1 cellular context compared by ENCODE assay signal in genomic region chr3:50260027-50260941, GRCh38.
TF ChIP-seq lines count a peak whose summit lies in the region.

No MANE protein-coding gene starts in this region.

TF ChIP-seq in HepG2, 621 proteins besides CTCF, POLR2A, EP300 and RAD21 (continued from another document and continues in another):
- TF ChIP-seq ZSCAN12 (CRISPR knock-in tag; IDR thresholded peaks at IDR 0.05): peak; percentile 11; the same call in 1 of the 2 replicates
- TF ChIP-seq HNRNPL (IDR thresholded peaks at IDR 0.05; ENCODE audit: low read depth, low read length): peak; percentile 93
- TF ChIP-seq PPARG (CRISPR knock-in tag; conservative IDR thresholded peaks at IDR 0.05): no peak; the same call in 1 of the 2 replicates
- TF ChIP-seq ZNF567 (CRISPR knock-in tag; IDR thresholded peaks at IDR 0.05; ENCODE audit: borderline replicate concordance): peak; percentile 96
- peak; percentile 44; the same call in 1 of the 2 replicates for TF ChIP-seq NR2C2 (CRISPR knock-in tag; IDR thresholded peaks at IDR 0.05; ENCODE audit: borderline replicate concordance)
- TF ChIP-seq FOXO1 (CRISPR knock-in tag; IDR thresholded peaks at IDR 0.05): 0 out of 2 replicates have a peak, but pooled peaks have one; percentile 30
- no peak for TF ChIP-seq DPF2 (CRISPR knock-in tag; IDR thresholded peaks at IDR 0.05; ENCODE audit: borderline replicate concordance, low read depth)
- no peak for TF ChIP-seq ZNF441 (CRISPR knock-in tag; IDR thresholded peaks at IDR 0.05; ENCODE audit: borderline replicate concordance)
- TF ChIP-seq, protein P1, sequence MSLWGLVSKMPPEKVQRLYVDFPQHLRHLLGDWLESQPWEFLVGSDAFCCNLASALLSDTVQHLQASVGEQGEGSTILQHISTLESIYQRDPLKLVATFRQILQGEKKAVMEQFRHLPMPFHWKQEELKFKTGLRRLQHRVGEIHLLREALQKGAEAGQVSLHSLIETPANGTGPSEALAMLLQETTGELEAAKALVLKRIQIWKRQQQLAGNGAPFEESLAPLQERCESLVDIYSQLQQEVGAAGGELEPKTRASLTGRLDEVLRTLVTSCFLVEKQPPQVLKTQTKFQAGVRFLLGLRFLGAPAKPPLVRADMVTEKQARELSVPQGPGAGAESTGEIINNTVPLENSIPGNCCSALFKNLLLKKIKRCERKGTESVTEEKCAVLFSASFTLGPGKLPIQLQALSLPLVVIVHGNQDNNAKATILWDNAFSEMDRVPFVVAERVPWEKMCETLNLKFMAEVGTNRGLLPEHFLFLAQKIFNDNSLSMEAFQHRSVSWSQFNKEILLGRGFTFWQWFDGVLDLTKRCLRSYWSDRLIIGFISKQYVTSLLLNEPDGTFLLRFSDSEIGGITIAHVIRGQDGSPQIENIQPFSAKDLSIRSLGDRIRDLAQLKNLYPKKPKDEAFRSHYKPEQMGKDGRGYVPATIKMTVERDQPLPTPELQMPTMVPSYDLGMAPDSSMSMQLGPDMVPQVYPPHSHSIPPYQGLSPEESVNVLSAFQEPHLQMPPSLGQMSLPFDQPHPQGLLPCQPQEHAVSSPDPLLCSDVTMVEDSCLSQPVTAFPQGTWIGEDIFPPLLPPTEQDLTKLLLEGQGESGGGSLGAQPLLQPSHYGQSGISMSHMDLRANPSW (CRISPR knock-in tag; IDR thresholded peaks at IDR 0.05; ENCODE audit: borderline replicate concordance): peak; percentile 48; the same call in 1 of the 2 replicates
- 0 out of 2 replicates have a peak, but pooled peaks have one; percentile 8 for TF ChIP-seq NFYB (CRISPR knock-in tag; IDR thresholded peaks at IDR 0.05)
- 0 out of 2 replicates have a peak, but pooled peaks have one; percentile 19 for TF ChIP-seq NFYC (CRISPR knock-in tag; IDR thresholded peaks at IDR 0.05)
- TF ChIP-seq, protein P2, sequence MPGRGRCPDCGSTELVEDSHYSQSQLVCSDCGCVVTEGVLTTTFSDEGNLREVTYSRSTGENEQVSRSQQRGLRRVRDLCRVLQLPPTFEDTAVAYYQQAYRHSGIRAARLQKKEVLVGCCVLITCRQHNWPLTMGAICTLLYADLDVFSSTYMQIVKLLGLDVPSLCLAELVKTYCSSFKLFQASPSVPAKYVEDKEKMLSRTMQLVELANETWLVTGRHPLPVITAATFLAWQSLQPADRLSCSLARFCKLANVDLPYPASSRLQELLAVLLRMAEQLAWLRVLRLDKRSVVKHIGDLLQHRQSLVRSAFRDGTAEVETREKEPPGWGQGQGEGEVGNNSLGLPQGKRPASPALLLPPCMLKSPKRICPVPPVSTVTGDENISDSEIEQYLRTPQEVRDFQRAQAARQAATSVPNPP (CRISPR knock-in tag; IDR thresholded peaks at IDR 0.05): peak; percentile 36; the same call in 1 of the 2 replicates
- TF ChIP-seq TGIF2 (CRISPR knock-in tag; IDR thresholded peaks at IDR 0.05): no peak
- TF ChIP-seq AFF4 (CRISPR knock-in tag; IDR thresholded peaks at IDR 0.05): peak; percentile 73; the same call in 1 of the 2 replicates
- 0 out of 2 replicates have a peak, but pooled peaks have one; percentile 48 for TF ChIP-seq MTF1 (CRISPR knock-in tag; IDR thresholded peaks at IDR 0.05)
- TF ChIP-seq, protein P3, sequence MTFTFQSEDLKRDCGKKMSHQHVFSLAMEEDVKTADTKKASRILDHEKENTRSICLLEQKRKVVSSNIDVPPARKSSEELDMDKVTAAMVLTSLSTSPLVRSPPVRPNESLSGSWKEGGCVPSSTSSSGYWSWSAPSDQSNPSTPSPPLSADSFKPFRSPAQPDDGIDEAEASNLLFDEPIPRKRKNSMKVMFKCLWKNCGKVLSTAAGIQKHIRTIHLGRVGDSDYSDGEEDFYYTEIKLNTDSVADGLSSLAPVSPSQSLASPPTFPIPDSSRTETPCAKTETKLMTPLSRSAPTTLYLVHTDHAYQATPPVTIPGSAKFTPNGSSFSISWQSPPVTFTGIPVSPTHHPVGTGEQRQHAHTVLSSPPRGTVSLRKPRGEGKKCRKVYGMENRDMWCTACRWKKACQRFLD (CRISPR knock-in tag; IDR thresholded peaks at IDR 0.05; ENCODE audit: borderline replicate concordance): peak; percentile 50; the same call in 1 of the 2 replicates
- 0 out of 2 replicates have a peak, but pooled peaks have one; percentile 8 for TF ChIP-seq HCFC1 (IDR thresholded peaks at IDR 0.05; ENCODE audit: low read depth, low read length)
- peak; percentile 30; the same call in 1 of the 2 replicates for TF ChIP-seq ZNF331 (CRISPR knock-in tag; IDR thresholded peaks at IDR 0.05)
- peak; percentile 57; the same call in 1 of the 2 replicates for TF ChIP-seq FOXJ3 (CRISPR knock-in tag; IDR thresholded peaks at IDR 0.05; ENCODE audit: borderline replicate concordance)
- peak; percentile 65 for TF ChIP-seq ZNF430 (CRISPR knock-in tag; IDR thresholded peaks at IDR 0.05)
- 0 out of 2 replicates have a peak, but pooled peaks have one; percentile 58 for TF ChIP-seq DR1 (CRISPR knock-in tag; IDR thresholded peaks at IDR 0.05)
- TF ChIP-seq MIXL1 (CRISPR knock-in tag; IDR thresholded peaks at IDR 0.05): peak; percentile 28; the same call in 1 of the 2 replicates
- TF ChIP-seq, protein P4, sequence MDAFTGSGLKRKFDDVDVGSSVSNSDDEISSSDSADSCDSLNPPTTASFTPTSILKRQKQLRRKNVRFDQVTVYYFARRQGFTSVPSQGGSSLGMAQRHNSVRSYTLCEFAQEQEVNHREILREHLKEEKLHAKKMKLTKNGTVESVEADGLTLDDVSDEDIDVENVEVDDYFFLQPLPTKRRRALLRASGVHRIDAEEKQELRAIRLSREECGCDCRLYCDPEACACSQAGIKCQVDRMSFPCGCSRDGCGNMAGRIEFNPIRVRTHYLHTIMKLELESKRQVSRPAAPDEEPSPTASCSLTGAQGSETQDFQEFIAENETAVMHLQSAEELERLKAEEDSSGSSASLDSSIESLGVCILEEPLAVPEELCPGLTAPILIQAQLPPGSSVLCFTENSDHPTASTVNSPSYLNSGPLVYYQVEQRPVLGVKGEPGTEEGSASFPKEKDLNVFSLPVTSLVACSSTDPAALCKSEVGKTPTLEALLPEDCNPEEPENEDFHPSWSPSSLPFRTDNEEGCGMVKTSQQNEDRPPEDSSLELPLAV (CRISPR knock-in tag; conservative IDR thresholded peaks at IDR 0.05; ENCODE audit: low read depth): no peak
- TF ChIP-seq, protein P5, sequence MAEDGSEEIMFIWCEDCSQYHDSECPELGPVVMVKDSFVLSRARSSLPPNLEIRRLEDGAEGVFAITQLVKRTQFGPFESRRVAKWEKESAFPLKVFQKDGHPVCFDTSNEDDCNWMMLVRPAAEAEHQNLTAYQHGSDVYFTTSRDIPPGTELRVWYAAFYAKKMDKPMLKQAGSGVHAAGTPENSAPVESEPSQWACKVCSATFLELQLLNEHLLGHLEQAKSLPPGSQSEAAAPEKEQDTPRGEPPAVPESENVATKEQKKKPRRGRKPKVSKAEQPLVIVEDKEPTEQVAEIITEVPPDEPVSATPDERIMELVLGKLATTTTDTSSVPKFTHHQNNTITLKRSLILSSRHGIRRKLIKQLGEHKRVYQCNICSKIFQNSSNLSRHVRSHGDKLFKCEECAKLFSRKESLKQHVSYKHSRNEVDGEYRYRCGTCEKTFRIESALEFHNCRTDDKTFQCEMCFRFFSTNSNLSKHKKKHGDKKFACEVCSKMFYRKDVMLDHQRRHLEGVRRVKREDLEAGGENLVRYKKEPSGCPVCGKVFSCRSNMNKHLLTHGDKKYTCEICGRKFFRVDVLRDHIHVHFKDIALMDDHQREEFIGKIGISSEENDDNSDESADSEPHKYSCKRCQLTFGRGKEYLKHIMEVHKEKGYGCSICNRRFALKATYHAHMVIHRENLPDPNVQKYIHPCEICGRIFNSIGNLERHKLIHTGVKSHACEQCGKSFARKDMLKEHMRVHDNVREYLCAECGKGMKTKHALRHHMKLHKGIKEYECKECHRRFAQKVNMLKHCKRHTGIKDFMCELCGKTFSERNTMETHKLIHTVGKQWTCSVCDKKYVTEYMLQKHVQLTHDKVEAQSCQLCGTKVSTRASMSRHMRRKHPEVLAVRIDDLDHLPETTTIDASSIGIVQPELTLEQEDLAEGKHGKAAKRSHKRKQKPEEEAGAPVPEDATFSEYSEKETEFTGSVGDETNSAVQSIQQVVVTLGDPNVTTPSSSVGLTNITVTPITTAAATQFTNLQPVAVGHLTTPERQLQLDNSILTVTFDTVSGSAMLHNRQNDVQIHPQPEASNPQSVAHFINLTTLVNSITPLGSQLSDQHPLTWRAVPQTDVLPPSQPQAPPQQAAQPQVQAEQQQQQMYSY (CRISPR knock-in tag; IDR thresholded peaks at IDR 0.05): peak; percentile 41; the same call in 1 of the 2 replicates
- peak; percentile 86 for TF ChIP-seq ZNF605 (CRISPR knock-in tag; IDR thresholded peaks at IDR 0.05)
- TF ChIP-seq PAF1 (CRISPR knock-in tag; IDR thresholded peaks at IDR 0.05): no peak
- peak; percentile 55; the same call in 1 of the 2 replicates for TF ChIP-seq SAFB2 (CRISPR knock-in tag; IDR thresholded peaks at IDR 0.05; ENCODE audit: borderline replicate concordance, low read depth)
- TF ChIP-seq ZBTB42 (CRISPR knock-in tag; IDR thresholded peaks at IDR 0.05): peak; percentile 66; the same call in 1 of the 2 replicates
- peak; percentile 88 for TF ChIP-seq CREB1 (IDR thresholded peaks at IDR 0.05)
- peak; percentile 48; the same call in 1 of the 2 replicates for TF ChIP-seq CREB1 (CRISPR knock-in tag; IDR thresholded peaks at IDR 0.05)
- no peak for TF ChIP-seq SMYD3 (CRISPR knock-in tag; IDR thresholded peaks at IDR 0.05)
- no peak for TF ChIP-seq ZNF530 (CRISPR knock-in tag; IDR thresholded peaks at IDR 0.05; ENCODE audit: low read depth)
- TF ChIP-seq ZNF124 (CRISPR knock-in tag; IDR thresholded peaks at IDR 0.05): peak; percentile 15
- TF ChIP-seq PAXIP1 (CRISPR knock-in tag; conservative IDR thresholded peaks at IDR 0.05): peak; percentile 83; the same call in 1 of the 2 replicates
- peak; percentile 70; the same call in 1 of the 2 replicates for TF ChIP-seq TOE1 (CRISPR knock-in tag; IDR thresholded peaks at IDR 0.05)
- TF ChIP-seq ZNF660 (CRISPR knock-in tag; IDR thresholded peaks at IDR 0.05; ENCODE audit: borderline replicate concordance, low read depth): no peak
- TF ChIP-seq, protein P6, sequence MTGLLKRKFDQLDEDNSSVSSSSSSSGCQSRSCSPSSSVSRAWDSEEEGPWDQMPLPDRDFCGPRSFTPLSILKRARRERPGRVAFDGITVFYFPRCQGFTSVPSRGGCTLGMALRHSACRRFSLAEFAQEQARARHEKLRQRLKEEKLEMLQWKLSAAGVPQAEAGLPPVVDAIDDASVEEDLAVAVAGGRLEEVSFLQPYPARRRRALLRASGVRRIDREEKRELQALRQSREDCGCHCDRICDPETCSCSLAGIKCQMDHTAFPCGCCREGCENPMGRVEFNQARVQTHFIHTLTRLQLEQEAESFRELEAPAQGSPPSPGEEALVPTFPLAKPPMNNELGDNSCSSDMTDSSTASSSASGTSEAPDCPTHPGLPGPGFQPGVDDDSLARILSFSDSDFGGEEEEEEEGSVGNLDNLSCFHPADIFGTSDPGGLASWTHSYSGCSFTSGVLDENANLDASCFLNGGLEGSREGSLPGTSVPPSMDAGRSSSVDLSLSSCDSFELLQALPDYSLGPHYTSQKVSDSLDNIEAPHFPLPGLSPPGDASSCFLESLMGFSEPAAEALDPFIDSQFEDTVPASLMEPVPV (CRISPR knock-in tag; IDR thresholded peaks at IDR 0.05): peak; percentile 61
- no peak for TF ChIP-seq TRIM22 (IDR thresholded peaks at IDR 0.05)
